ENCODE assay signal across 12 cellular contexts in the genomic region with DNA sequence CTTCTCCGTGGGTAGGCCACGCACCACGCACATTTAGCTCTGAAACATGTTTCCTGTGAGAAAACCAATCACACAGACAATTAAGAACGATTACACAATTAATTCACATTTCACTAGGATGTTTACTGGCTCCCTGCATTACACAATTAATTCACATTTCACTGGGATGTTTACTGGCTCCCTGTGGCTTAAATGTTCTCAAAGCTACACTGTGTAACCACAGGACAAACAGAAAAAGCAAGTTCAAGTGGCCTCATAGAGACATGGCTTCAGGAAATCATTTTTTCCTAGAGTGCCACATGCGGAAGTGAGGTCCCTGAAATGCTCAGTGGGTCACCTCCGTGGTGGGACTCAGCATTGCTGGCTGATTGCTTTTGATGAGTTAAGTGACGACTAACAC.
"Had no signal": no experiment of that assay in that cellular context is flagged by ENCODE, and none has a peak within 500 bp of the region (broad histone marks: within the 10 kb centered on the region; RNA-seq: fewer than 3 reads in every experiment).

No MANE protein-coding gene starts in this region.

- H3K27ac Mint-ChIP-seq: activated naive CD4-positive, alpha-beta T cell treated with anti-CD3 and anti-CD28 coated beads, Interleukin-2, amount 10 ng/mL, durations not matched to agents 7 days and 5 days; endodermal cell; immature natural killer cell; natural killer cell treated with Interleukin-12 subunit alpha and Interleukin-12 subunit beta and Interleukin-15 and Interleukin-18, amount 100 ng/mL, for 72 hours; stimulated activated memory B cell treated with anti-CD40 and anti-IgM and Interleukin-4, amounts not matched to agents 10 μg/mL and 1 μg/mL and 100 μg/mL, for 72 hours had no signal

- H3K9me3 Mint-ChIP-seq: activated naive CD4-positive, alpha-beta T cell treated with anti-CD3 and anti-CD28 coated beads, Interleukin-2, amount 10 ng/mL, durations not matched to agents 7 days and 5 days; endodermal cell; immature natural killer cell; natural killer cell treated with Interleukin-12 subunit alpha and Interleukin-12 subunit beta and Interleukin-15 and Interleukin-18, amount 100 ng/mL, for 72 hours; stimulated activated memory B cell treated with anti-CD40 and anti-IgM and Interleukin-4, amounts not matched to agents 10 μg/mL and 1 μg/mL and 100 μg/mL, for 72 hours had no signal

- H3K4me3 ChIP-seq: ascending aorta, gastrocnemius medialis, heart left ventricle, thyroid gland had no signal

- DNase-seq: activated CD4-positive, alpha-beta T cell treated with anti-CD3 and anti-CD28 coated beads, Interleukin-2, amount 50 U/mL, for 48 hours; activated naive CD4-positive, alpha-beta T cell treated with anti-CD3 and anti-CD28 coated beads, Interleukin-2, amount 10 ng/mL, durations not matched to agents 7 days and 5 days; endodermal cell; gastrocnemius medialis; heart left ventricle; immature natural killer cell; posterior cingulate gyrus; thyroid gland; WERI-Rb-1 had no signal

- H3K9me3 ChIP-seq: ascending aorta, gastrocnemius medialis, heart left ventricle, thyroid gland had no signal

- ATAC-seq: gastrocnemius medialis; heart left ventricle; natural killer cell treated with Interleukin-12 subunit alpha and Interleukin-12 subunit beta and Interleukin-15 and Interleukin-18, amount 100 ng/mL, for 72 hours; stimulated activated memory B cell treated with anti-CD40 and anti-IgM and Interleukin-4, amounts not matched to agents 10 μg/mL and 1 μg/mL and 100 μg/mL, for 72 hours had no signal

- H3K4me3 Mint-ChIP-seq: activated naive CD4-positive, alpha-beta T cell treated with anti-CD3 and anti-CD28 coated beads, Interleukin-2, amount 10 ng/mL, durations not matched to agents 7 days and 5 days; endodermal cell; immature natural killer cell; natural killer cell treated with Interleukin-12 subunit alpha and Interleukin-12 subunit beta and Interleukin-15 and Interleukin-18, amount 100 ng/mL, for 72 hours; stimulated activated memory B cell treated with anti-CD40 and anti-IgM and Interleukin-4, amounts not matched to agents 10 μg/mL and 1 μg/mL and 100 μg/mL, for 72 hours had no signal

- H3K27ac ChIP-seq: ascending aorta, gastrocnemius medialis, heart left ventricle, thyroid gland, WERI-Rb-1 had no signal

- H3K4me1 Mint-ChIP-seq: activated naive CD4-positive, alpha-beta T cell treated with anti-CD3 and anti-CD28 coated beads, Interleukin-2, amount 10 ng/mL, durations not matched to agents 7 days and 5 days; endodermal cell; immature natural killer cell; stimulated activated memory B cell treated with anti-CD40 and anti-IgM and Interleukin-4, amounts not matched to agents 10 μg/mL and 1 μg/mL and 100 μg/mL, for 72 hours had no signal

- H3K36me3 Mint-ChIP-seq: activated naive CD4-positive, alpha-beta T cell treated with anti-CD3 and anti-CD28 coated beads, Interleukin-2, amount 10 ng/mL, durations not matched to agents 7 days and 5 days; natural killer cell treated with Interleukin-12 subunit alpha and Interleukin-12 subunit beta and Interleukin-15 and Interleukin-18, amount 100 ng/mL, for 72 hours had no signal

- H3K4me1 ChIP-seq: ascending aorta, gastrocnemius medialis had no signal

- H3K27me3 Mint-ChIP-seq: activated naive CD4-positive, alpha-beta T cell treated with anti-CD3 and anti-CD28 coated beads, Interleukin-2, amount 10 ng/mL, durations not matched to agents 7 days and 5 days; natural killer cell treated with Interleukin-12 subunit alpha and Interleukin-12 subunit beta and Interleukin-15 and Interleukin-18, amount 100 ng/mL, for 72 hours; stimulated activated memory B cell treated with anti-CD40 and anti-IgM and Interleukin-4, amounts not matched to agents 10 μg/mL and 1 μg/mL and 100 μg/mL, for 72 hours had no signal

- H3K27me3 ChIP-seq: ascending aorta, gastrocnemius medialis, heart left ventricle, thyroid gland had no signal

- H3K36me3 ChIP-seq: WERI-Rb-1 had no signal
